In the genomic region with DNA sequence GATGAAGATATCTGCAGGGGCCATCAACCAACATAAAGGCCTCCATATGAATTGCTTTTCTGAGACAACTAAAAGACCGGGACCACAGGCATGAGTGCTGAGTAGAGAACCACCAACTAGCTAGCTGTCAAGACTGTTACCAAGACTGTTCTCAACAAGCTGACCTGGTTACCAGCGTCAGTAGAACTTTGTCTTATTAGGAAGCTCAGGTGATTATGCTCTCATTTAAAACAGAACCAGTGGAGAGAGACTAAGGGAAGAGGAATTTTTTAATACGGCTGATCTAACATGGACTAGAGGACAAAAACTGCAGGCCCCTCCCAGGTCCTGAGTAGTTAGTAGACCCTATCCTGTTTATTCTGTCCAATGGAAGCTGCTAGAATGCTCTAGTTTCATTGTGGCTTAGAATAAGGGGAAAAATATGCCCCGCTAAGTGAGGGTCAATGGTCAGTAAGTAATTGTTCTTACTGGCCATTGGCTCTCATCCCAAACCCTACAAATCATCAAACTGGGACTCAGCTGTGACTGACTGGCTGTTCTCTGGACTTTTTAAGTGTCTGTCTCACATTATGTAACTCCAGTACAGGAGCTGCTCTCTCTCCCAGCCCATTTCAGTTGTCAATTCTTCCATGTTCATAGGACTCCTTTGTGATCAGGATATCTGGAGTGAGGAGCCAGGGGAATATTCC, we compare ENCODE assay signal across 11 cellular contexts. TPM values are rescaled to one million over a fixed set of nuclear protein-coding genes. Genes with fewer than 3 reads are reported as not detected.
DNase-seq lines count a peak whose midpoint lies in the region; ATAC-seq and TF ChIP-seq lines count a peak whose summit lies in the region.
"Had no signal": no experiment of that assay in that cellular context is flagged by ENCODE, and none has a peak within 500 bp of the region (broad histone marks: within the 10 kb centered on the region; RNA-seq: fewer than 3 reads in every experiment).

No MANE protein-coding gene starts in this region.

- no peaks in the 10 kb centered on the region for H4K20me1 ChIP-seq in fibroblast of lung (ENCODE audit: control insufficient read depth, extremely low read depth, insufficient read depth, low read length)

- no peak overlapping the region for H2AFZ ChIP-seq in fibroblast of lung (ENCODE audit: low read length)

- H3K36me3 ChIP-seq in left ventricle myocardium inferior (peaks cover 34% of the 10 kb centered on the region), fibroblast of lung (ENCODE audit: control insufficient read depth, insufficient read depth, low read length) (no peaks in the 10 kb centered on the region), brain microvascular endothelial cell (replicated peaks) (peaks cover 6% of the 10 kb centered on the region)

- DNase-seq in left ventricle myocardium inferior, result no peak
- no peak for DNase-seq in cardiac septum (ENCODE audit: low spot score)
- DNase-seq in fibroblast of lung (ENCODE audit: low read depth in 2 of 2), result peak; percentile 18 to 33
- peak; percentile 41 for DNase-seq in midbrain (lab: John Stamatoyannopoulos, UW)
- no peak for DNase-seq in brain microvascular endothelial cell
- no peak for DNase-seq in T-helper 9 cell
- DNase-seq: MV-4-11, posterior cingulate gyrus, T1000 had no signal

- no peak overlapping the region for H3K9ac ChIP-seq in fibroblast of lung (ENCODE audit: insufficient read depth, low read length)

- H3K4me1 ChIP-seq in left ventricle myocardium inferior (peaks cover 49% of the 10 kb centered on the region), fibroblast of lung (ENCODE audit: control insufficient read depth, extremely low read depth, insufficient read depth, low read length) (peaks cover 3% of the 10 kb centered on the region)

- H3K27me3 ChIP-seq in left ventricle myocardium inferior (ENCODE audit: low read depth), result no peaks in the 10 kb centered on the region
- H3K27me3 ChIP-seq in fibroblast of lung (ENCODE audit: control insufficient read depth, insufficient read depth, low read length), result no peaks in the 10 kb centered on the region
- H3K27me3 ChIP-seq in brain microvascular endothelial cell (replicated peaks), result no peaks in the 10 kb centered on the region

- intact Hi-C loops in left ventricle myocardium inferior (cut with micrococcal nuclease) (no loop called here), cardiac septum (cut with DNase I) (no loop called here)

- H3K9me3 ChIP-seq in left ventricle myocardium inferior (replicated peaks) (no peaks in the 10 kb centered on the region), fibroblast of lung (ENCODE audit: control insufficient read depth, insufficient read depth, low read depth, low read length) (no peaks in the 10 kb centered on the region)

- TF ChIP-seq CTCF in left ventricle myocardium inferior (IDR thresholded peaks at IDR 0.05; ENCODE audit: borderline replicate concordance) (no peak), fibroblast of lung (conservative IDR thresholded peaks at IDR 0.05 in 1 of 2, IDR thresholded peaks at IDR 0.05 in 1 of 2; ENCODE audit: low read depth in 1 of 2, low read length in 2 of 2) (no peak), brain microvascular endothelial cell (IDR thresholded peaks at IDR 0.05; ENCODE audit: low read depth, low read length, missing control alignments) (no peak)

- H3K4me3 ChIP-seq in left ventricle myocardium inferior, result no peak overlapping the region
- no peak overlapping the region for H3K4me3 ChIP-seq in fibroblast of lung (replicated peaks in 1 of 4; ENCODE audit: control extremely low read depth in 1 of 4, insufficient read depth in 1 of 4, low read depth in 3 of 4, low read length in 4 of 4)
- no peak overlapping the region for H3K4me3 ChIP-seq in brain microvascular endothelial cell (ENCODE audit: low read depth, low read length)

- peak overlapping the region; percentile 55 for H3K27ac ChIP-seq in left ventricle myocardium inferior (replicated peaks)
- peak overlapping the region; percentile 38 for H3K27ac ChIP-seq in fibroblast of lung (ENCODE audit: insufficient read depth, low read length)
- H3K27ac ChIP-seq in brain microvascular endothelial cell, result no peak overlapping the region

- in situ Hi-C loops in brain microvascular endothelial cell (cut with HindIII; ENCODE audit: low pct_ligation_motif_present, low sequenced_read_pairs), result no loop called here

- no peak overlapping the region for H3K4me2 ChIP-seq in fibroblast of lung (ENCODE audit: extremely low read depth, insufficient read depth, low read length)

- ATAC-seq in HG03135 (IDR thresholded peaks at IDR 0.05; ENCODE audit: unreplicated experiment) (no peak), HG02610 (IDR thresholded peaks at IDR 0.05; ENCODE audit: unreplicated experiment) (no peak)

- peaks cover 9% of the 10 kb centered on the region for H3K79me2 ChIP-seq in fibroblast of lung (ENCODE audit: control insufficient read depth, insufficient read depth, low read length)

RNA-seq across cellular contexts. Expression of gene DYNLRB1, which starts 3.8 kb away (rescaled TPM):
- 166 TPM for total RNA-seq in left ventricle myocardium inferior
- 157 TPM for total RNA-seq in cardiac septum
- 39.8 and 107 TPM in 2 replicates for total RNA-seq in fibroblast of lung
- polyA plus RNA-seq in fibroblast of lung, result 352 and 524 TPM in 2 replicates
- 440 and 469 TPM in 2 replicates for polyA plus RNA-seq in fibroblast of lung (2012)
- polyA minus RNA-seq in fibroblast of lung (ENCODE audit: low replicate concordance), result 222 and 333 TPM in 2 replicates

RNA-seq across cellular contexts. Expression of gene MAP1LC3A, which starts 46.1 kb away (rescaled TPM):
- total RNA-seq in left ventricle myocardium inferior (110 TPM), cardiac septum (61.0 TPM), fibroblast of lung (21.8 and 30.4 TPM in 2 replicates)
- polyA plus RNA-seq in fibroblast of lung, result 14.0 and 19.3 TPM in 2 replicates
- 46.9 and 58.9 TPM in 2 replicates for polyA plus RNA-seq in fibroblast of lung (2012)
- polyA minus RNA-seq in fibroblast of lung (ENCODE audit: low replicate concordance), result 10.8 and 36.7 TPM in 2 replicates

Comparison
In these comparisons a context has a peak if more than half of its experiments do, and no peak if none do; other contexts are left out.
1. DNase-seq: peak in fibroblast of lung (2 of 2) and midbrain (single experiment); none in left ventricle myocardium inferior (single experiment), cardiac septum (single experiment), brain microvascular endothelial cell (single experiment) and T-helper 9 cell (single experiment).